Comparison of ENCODE assay signal across 1 cellular context in the genomic region with DNA sequence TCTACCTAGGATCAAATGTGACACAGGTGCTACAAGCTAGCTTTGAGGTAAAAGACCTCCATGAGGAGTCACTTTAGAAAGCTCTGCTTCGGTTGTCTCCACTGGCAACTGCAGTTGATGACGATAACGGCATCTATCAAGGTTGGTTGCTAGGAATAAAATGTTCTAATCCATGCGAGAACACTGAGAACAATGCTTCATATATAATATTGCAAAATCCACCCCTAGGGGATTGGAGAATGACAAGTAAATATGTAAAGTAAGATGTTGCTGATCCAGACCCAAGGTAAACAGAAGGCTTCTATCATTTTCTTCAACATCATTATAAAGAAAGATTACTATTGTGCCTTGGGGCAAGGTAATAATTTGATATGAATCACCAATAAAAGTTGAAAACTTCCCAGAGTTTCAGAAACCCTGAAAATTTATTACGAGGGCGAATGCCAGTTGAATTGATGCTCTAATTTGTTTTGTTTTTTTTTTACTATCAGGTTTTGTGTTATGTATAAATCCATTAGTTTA.
TF ChIP-seq lines count a peak whose summit lies in the region.

No MANE protein-coding gene starts in this region.

TF ChIP-seq in GM23338, 12 proteins besides CTCF, POLR2A, EP300 and RAD21 (continued from another document):
- TF ChIP-seq REST (IDR thresholded peaks at IDR 0.05; ENCODE audit: unreplicated experiment) = no peak
- no peak for TF ChIP-seq JUNB (IDR thresholded peaks at IDR 0.05; ENCODE audit: unreplicated experiment)
- no peak for TF ChIP-seq STAT1 (IDR thresholded peaks at IDR 0.05; ENCODE audit: unreplicated experiment)
- no peak for TF ChIP-seq POLR2AphosphoS5 (IDR thresholded peaks at IDR 0.05; ENCODE audit: low read depth)
- no peak for TF ChIP-seq EZH2phosphoT487 (IDR thresholded peaks at IDR 0.05; ENCODE audit: unreplicated experiment)
- TF ChIP-seq, protein P1, sequence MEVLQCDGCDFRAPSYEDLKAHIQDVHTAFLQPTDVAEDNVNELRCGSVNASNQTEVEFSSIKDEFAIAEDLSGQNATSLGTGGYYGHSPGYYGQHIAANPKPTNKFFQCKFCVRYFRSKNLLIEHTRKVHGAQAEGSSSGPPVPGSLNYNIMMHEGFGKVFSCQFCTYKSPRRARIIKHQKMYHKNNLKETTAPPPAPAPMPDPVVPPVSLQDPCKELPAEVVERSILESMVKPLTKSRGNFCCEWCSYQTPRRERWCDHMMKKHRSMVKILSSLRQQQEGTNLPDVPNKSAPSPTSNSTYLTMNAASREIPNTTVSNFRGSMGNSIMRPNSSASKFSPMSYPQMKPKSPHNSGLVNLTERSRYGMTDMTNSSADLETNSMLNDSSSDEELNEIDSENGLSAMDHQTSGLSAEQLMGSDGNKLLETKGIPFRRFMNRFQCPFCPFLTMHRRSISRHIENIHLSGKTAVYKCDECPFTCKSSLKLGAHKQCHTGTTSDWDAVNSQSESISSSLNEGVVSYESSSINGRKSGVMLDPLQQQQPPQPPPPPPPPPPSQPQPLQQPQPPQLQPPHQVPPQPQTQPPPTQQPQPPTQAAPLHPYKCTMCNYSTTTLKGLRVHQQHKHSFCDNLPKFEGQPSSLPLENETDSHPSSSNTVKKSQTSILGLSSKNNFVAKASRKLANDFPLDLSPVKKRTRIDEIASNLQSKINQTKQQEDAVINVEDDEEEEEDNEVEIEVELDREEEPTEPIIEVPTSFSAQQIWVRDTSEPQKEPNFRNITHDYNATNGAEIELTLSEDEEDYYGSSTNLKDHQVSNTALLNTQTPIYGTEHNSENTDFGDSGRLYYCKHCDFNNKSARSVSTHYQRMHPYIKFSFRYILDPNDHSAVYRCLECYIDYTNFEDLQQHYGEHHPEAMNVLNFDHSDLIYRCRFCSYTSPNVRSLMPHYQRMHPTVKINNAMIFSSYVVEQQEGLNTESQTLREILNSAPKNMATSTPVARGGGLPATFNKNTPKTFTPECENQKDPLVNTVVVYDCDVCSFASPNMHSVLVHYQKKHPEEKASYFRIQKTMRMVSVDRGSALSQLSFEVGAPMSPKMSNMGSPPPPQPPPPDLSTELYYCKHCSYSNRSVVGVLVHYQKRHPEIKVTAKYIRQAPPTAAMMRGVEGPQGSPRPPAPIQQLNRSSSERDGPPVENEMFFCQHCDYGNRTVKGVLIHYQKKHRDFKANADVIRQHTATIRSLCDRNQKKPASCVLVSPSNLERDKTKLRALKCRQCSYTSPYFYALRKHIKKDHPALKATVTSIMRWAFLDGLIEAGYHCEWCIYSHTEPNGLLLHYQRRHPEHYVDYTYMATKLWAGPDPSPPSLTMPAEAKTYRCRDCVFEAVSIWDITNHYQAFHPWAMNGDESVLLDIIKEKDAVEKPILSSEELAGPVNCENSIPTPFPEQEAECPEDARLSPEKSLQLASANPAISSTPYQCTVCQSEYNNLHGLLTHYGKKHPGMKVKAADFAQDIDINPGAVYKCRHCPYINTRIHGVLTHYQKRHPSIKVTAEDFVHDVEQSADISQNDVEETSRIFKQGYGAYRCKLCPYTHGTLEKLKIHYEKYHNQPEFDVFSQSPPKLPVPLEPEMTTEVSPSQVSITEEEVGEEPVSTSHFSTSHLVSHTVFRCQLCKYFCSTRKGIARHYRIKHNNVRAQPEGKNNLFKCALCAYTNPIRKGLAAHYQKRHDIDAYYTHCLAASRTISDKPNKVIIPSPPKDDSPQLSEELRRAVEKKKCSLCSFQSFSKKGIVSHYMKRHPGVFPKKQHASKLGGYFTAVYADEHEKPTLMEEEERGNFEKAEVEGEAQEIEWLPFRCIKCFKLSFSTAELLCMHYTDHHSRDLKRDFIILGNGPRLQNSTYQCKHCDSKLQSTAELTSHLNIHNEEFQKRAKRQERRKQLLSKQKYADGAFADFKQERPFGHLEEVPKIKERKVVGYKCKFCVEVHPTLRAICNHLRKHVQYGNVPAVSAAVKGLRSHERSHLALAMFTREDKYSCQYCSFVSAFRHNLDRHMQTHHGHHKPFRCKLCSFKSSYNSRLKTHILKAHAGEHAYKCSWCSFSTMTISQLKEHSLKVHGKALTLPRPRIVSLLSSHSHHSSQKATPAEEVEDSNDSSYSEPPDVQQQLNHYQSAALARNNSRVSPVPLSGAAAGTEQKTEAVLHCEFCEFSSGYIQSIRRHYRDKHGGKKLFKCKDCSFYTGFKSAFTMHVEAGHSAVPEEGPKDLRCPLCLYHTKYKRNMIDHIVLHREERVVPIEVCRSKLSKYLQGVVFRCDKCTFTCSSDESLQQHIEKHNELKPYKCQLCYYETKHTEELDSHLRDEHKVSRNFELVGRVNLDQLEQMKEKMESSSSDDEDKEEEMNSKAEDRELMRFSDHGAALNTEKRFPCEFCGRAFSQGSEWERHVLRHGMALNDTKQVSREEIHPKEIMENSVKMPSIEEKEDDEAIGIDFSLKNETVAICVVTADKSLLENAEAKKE (CRISPR knock-in tag; IDR thresholded peaks at IDR 0.05) = no peak
